15 cellular contexts compared by ENCODE assay signal in genomic region chrX:71720289-71720886, GRCh38. TPM values are rescaled to one million over a fixed set of nuclear protein-coding genes. Genes with fewer than 3 reads are reported as not detected.
"Had no signal": no experiment of that assay in that cellular context is flagged by ENCODE, and none has a peak within 500 bp of the region (broad histone marks: within the 10 kb centered on the region; RNA-seq: fewer than 3 reads in every experiment).

No MANE protein-coding gene starts in this region.

RNA-seq across cellular contexts. Expression of gene CXorf49, which starts 2.3 kb away (rescaled TPM):
- total RNA-seq: activated CD4-positive, alpha-beta memory T cell treated with anti-CD3 and anti-CD28 coated beads, Interleukin-2, amount 10 ng/mL, durations not matched to agents 7 days and 5 days; activated CD4-positive, alpha-beta T cell treated with anti-CD3 and anti-CD28 coated beads for 36 hours; activated CD4-positive, alpha-beta T cell treated with anti-CD3 and anti-CD28 coated beads, Interleukin-2, amount 10 ng/mL, durations not matched to agents 7 days and 5 days; activated CD8-positive, alpha-beta memory T cell treated with anti-CD3 and anti-CD28 coated beads for 36 hours; activated naive CD8-positive, alpha-beta T cell treated with anti-CD3 and anti-CD28 coated beads for 36 hours; activated T-helper 2 cell treated with anti-CD3 and anti-CD28 coated beads, Interferon-gamma antibody, Interleukin-2, Interleukin-4, amounts not matched to agents 10 μg/mL and 5 μg/mL and 100 μg/mL, durations not matched to agents 14 hours and 24 hours and 36 hours; ascending aorta; bronchial epithelial cell; cardiac muscle cell; chondrocyte; T-cell; T-helper 1 cell treated with Interleukin-12 subunit alpha and Interleukin-12 subunit beta and Interleukin-4 antibody, amounts not matched to agents 30 ng/mL and 1 ng/mL, for 36 hours; T-helper 17 cell; T-helper 2 cell treated with Interferon-gamma antibody and Interleukin-4, amounts not matched to agents 100 ng/mL and 5 ng/mL, for 36 hours; WTC11 had no signal

RNA-seq across cellular contexts. Expression of gene CXorf49B, which starts 42.8 kb away (rescaled TPM):
- total RNA-seq: activated CD4-positive, alpha-beta memory T cell treated with anti-CD3 and anti-CD28 coated beads, Interleukin-2, amount 10 ng/mL, durations not matched to agents 7 days and 5 days; activated CD4-positive, alpha-beta T cell treated with anti-CD3 and anti-CD28 coated beads for 36 hours; activated CD4-positive, alpha-beta T cell treated with anti-CD3 and anti-CD28 coated beads, Interleukin-2, amount 10 ng/mL, durations not matched to agents 7 days and 5 days; activated CD8-positive, alpha-beta memory T cell treated with anti-CD3 and anti-CD28 coated beads for 36 hours; activated naive CD8-positive, alpha-beta T cell treated with anti-CD3 and anti-CD28 coated beads for 36 hours; activated T-helper 2 cell treated with anti-CD3 and anti-CD28 coated beads, Interferon-gamma antibody, Interleukin-2, Interleukin-4, amounts not matched to agents 10 μg/mL and 5 μg/mL and 100 μg/mL, durations not matched to agents 14 hours and 24 hours and 36 hours; ascending aorta; bronchial epithelial cell; cardiac muscle cell; chondrocyte; T-cell; T-helper 1 cell treated with Interleukin-12 subunit alpha and Interleukin-12 subunit beta and Interleukin-4 antibody, amounts not matched to agents 30 ng/mL and 1 ng/mL, for 36 hours; T-helper 17 cell; T-helper 2 cell treated with Interferon-gamma antibody and Interleukin-4, amounts not matched to agents 100 ng/mL and 5 ng/mL, for 36 hours; WTC11 had no signal
